12 cellular contexts compared by ENCODE assay signal in genomic region chr11:12120031-12121008, GRCh38. TPM values are rescaled to one million over a fixed set of nuclear protein-coding genes. Genes with fewer than 3 reads are reported as not detected.
DNase-seq lines count a peak whose midpoint lies in the region; ATAC-seq and TF ChIP-seq lines count a peak whose summit lies in the region.
"Had no signal": no experiment of that assay in that cellular context is flagged by ENCODE, and none has a peak within 500 bp of the region (broad histone marks: within the 10 kb centered on the region; RNA-seq: fewer than 3 reads in every experiment).

No MANE protein-coding gene starts in this region.

- no peak overlapping the region for H3K27ac Mint-ChIP-seq in mesothelial cell of epicardium
- H3K27ac Mint-ChIP-seq: T-cell had no signal

- H3K4me3 ChIP-seq in mesenchymal stem cell (ENCODE audit: insufficient read depth in 1 of 2, low read depth in 1 of 2, low read length in 2 of 2): no peak overlapping the region

- peak overlapping the region; percentile 85 for H2BK15ac ChIP-seq in mesenchymal stem cell (ENCODE audit: low read depth, poor library complexity, severe bottlenecking)

- peak overlapping the region in 1 of 2 experiments; percentile 73 for H3K14ac ChIP-seq in mesenchymal stem cell (ENCODE audit: low read length in 2 of 2)

- no peak overlapping the region for H2AFZ ChIP-seq in mesenchymal stem cell (ENCODE audit: low read depth, low read length)

- H3K27ac ChIP-seq in mesenchymal stem cell (ENCODE audit: low read length, poor library complexity, severe bottlenecking): no peak overlapping the region

- no peak overlapping the region for H2BK5ac ChIP-seq in mesenchymal stem cell (ENCODE audit: low read depth, low read length, poor library complexity, severe bottlenecking)

- peak overlapping the region; percentile 81 to 97 for H3K18ac ChIP-seq in mesenchymal stem cell (ENCODE audit: low read depth in 1 of 2, low read length in 2 of 2)

- H3K79me1 ChIP-seq in mesenchymal stem cell (replicated peaks; ENCODE audit: low read length, poor library complexity, severe bottlenecking): peaks cover 21% of the 10 kb centered on the region

- peak overlapping the region; percentile 98 to 99 for H2BK12ac ChIP-seq in mesenchymal stem cell (ENCODE audit: low read length in 2 of 2)

- no peak overlapping the region for H3K4me2 ChIP-seq in mesenchymal stem cell (ENCODE audit: low read length, poor library complexity, severe bottlenecking)

- H4K91ac ChIP-seq in mesenchymal stem cell (ENCODE audit: low read length): peak overlapping the region; percentile 93

- DNase-seq in A172 (ENCODE audit: low spot score): peak; percentile 75
- peak; percentile 61 for DNase-seq in HT1080 (ENCODE audit: low read depth)
- peak; percentile 84 for DNase-seq in amniotic epithelial cell (ENCODE audit: low read depth)
- DNase-seq in mesenchymal stem cell: peak; percentile 54
- no peak for DNase-seq in mesothelial cell of epicardium (ENCODE audit: low spot score in 2 of 2, unreplicated experiment in 2 of 2)
- no peak for DNase-seq in DMS79 treated with DMSO at 0.1 percent for 48 hours (lab: John Stamatoyannopoulos, UW)
- DNase-seq in activated CD4-positive, CD25-positive, alpha-beta regulatory T cell treated with anti-CD3 and anti-CD28 coated beads, Interleukin-2, amount 50 U/mL, for 72 hours: no peak
- DNase-seq: cortex of kidney, hippocampal formation, T-cell had no signal

- H3K23ac ChIP-seq in mesenchymal stem cell (ENCODE audit: low read length in 2 of 2): peak overlapping the region in 1 of 2 experiments; percentile 63

- peaks cover 8% of the 10 kb centered on the region for H3K27me3 Mint-ChIP-seq in mesothelial cell of epicardium (ENCODE audit: low read depth)
- H3K27me3 Mint-ChIP-seq: stimulated activated naive CD8-positive, alpha-beta T cell treated with anti-CD3 and anti-CD28 coated beads, Interleukin-15, Interleukin-2, amounts not matched to agents 100 ng/mL and 50 ng/mL, for 24 hours; T-cell had no signal

- no peak overlapping the region for H2AK5ac ChIP-seq in mesenchymal stem cell (ENCODE audit: low read length, severe bottlenecking)

- peaks cover 23% of the 10 kb centered on the region for H3K4me1 ChIP-seq in mesenchymal stem cell (ENCODE audit: control insufficient read depth, insufficient read depth, low read depth, low read length)

- H3K36me3 ChIP-seq in mesenchymal stem cell (ENCODE audit: control insufficient read depth in 1 of 2, insufficient read depth in 2 of 2, low read depth in 1 of 2, low read length in 2 of 2): peaks cover 5 to 20% of the 10 kb centered on the region in 2 experiments

- H3K9ac ChIP-seq in mesenchymal stem cell (ENCODE audit: low read length): no peak overlapping the region

- H3K9me3 ChIP-seq in mesenchymal stem cell (ENCODE audit: control insufficient read depth, low read length): no peaks in the 10 kb centered on the region

- peak overlapping the region; percentile 84 to 94 for H3K4ac ChIP-seq in mesenchymal stem cell (ENCODE audit: low read depth in 1 of 2, low read length in 2 of 2)

- H3K4me1 Mint-ChIP-seq in mesothelial cell of epicardium: peaks cover 25% of the 10 kb centered on the region

- WGBS in mesenchymal stem cell: 63% methylated on average over 9 of the region's 9 CpGs

- H4K8ac ChIP-seq in mesenchymal stem cell (ENCODE audit: low read length): peak overlapping the region; percentile 81

- peak overlapping the region; percentile 86 for H2BK120ac ChIP-seq in mesenchymal stem cell (ENCODE audit: low read depth, low read length)

- no peaks in the 10 kb centered on the region for H3K27me3 ChIP-seq in mesenchymal stem cell (ENCODE audit: control insufficient read depth in 1 of 2, insufficient read depth in 1 of 2, low read length in 2 of 2)

- H3K36me3 Mint-ChIP-seq in mesothelial cell of epicardium: no peaks in the 10 kb centered on the region
- H3K36me3 Mint-ChIP-seq: T-cell had no signal

- no peak for ATAC-seq in GM21737 (IDR thresholded peaks at IDR 0.05; ENCODE audit: unreplicated experiment)
- ATAC-seq: T-cell had no signal

- TF ChIP-seq CTCF in mesothelial cell of epicardium (IDR thresholded peaks at IDR 0.05; ENCODE audit: unreplicated experiment): no peak

- no peak overlapping the region for H3K4me3 Mint-ChIP-seq in mesothelial cell of epicardium
- H3K4me3 Mint-ChIP-seq: stimulated activated naive CD8-positive, alpha-beta T cell treated with anti-CD3 and anti-CD28 coated beads, Interleukin-15, Interleukin-2, amounts not matched to agents 100 ng/mL and 50 ng/mL, for 24 hours; T-cell had no signal

- no peaks in the 10 kb centered on the region for H3K9me3 Mint-ChIP-seq in mesothelial cell of epicardium
- H3K9me3 Mint-ChIP-seq: stimulated activated naive CD8-positive, alpha-beta T cell treated with anti-CD3 and anti-CD28 coated beads, Interleukin-15, Interleukin-2, amounts not matched to agents 100 ng/mL and 50 ng/mL, for 24 hours; T-cell had no signal

RNA-seq across cellular contexts. Expression of gene MICAL2, which starts 9.9 kb away (rescaled TPM):
- 95.3 and 148 TPM in 2 replicates for total RNA-seq in A172 (2014; rRNA removed; shearing (Covaris generic))
- 254 and 314 TPM in 2 replicates for total RNA-seq in HT1080 (2014; rRNA removed; shearing (Covaris generic))
- 177 and 224 TPM in 2 replicates for polyA plus RNA-seq in HT1080 (2015; cell fraction: cytosol; rRNA removed)
- polyA plus RNA-seq in HT1080 (2015; cell fraction: nucleus; rRNA removed): 244 and 254 TPM in 2 replicates
- polyA plus RNA-seq in mesenchymal stem cell (2013, experiment 1 of 2): 96.9 TPM
- polyA plus RNA-seq in mesenchymal stem cell (2013, experiment 2 of 2): 100 TPM
- 8.9 to 15.4 TPM (median 15.0 TPM) in 3 replicates for total RNA-seq in mesothelial cell of epicardium

Comparison
In these comparisons a context has a peak if more than half of its experiments do, and no peak if none do; other contexts are left out.
1. DNase-seq: peak in A172 (single experiment), HT1080 (single experiment), amniotic epithelial cell (single experiment) and mesenchymal stem cell (single experiment); none in mesothelial cell of epicardium (0 of 2), DMS79 treated with DMSO at 0.1 percent for 48 hours (single experiment) and activated CD4-positive, CD25-positive, alpha-beta regulatory T cell treated with anti-CD3 and anti-CD28 coated beads, Interleukin-2, amount 50 U/mL, for 72 hours (single experiment).